In the genomic region with DNA sequence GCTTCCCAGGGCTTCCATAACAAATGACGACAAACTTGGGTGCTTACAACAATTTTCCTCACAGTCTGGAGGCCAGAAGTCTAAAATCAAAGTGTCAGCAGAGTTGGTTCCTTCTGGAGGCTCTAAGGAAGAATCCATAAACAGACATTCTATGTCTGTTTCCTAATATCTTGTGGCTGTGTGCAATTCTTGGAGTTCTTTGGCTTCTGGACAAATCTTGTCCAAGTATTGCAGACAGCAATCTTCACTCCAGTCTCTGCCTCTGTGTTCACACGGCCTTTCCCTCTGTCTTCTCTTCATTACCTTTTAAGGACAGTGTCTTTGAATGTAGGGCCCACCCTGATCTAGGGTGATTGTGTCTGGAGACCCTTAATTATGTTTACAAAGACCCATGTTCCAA, we compare ENCODE assay signal across 7 cellular contexts. TPM values are rescaled to one million over a fixed set of nuclear protein-coding genes. Genes with fewer than 3 reads are reported as not detected.
DNase-seq lines count a peak whose midpoint lies in the region; ATAC-seq, FAIRE-seq and TF ChIP-seq lines count a peak whose summit lies in the region.
"Not testable (repeated sequence)": the region's sequence is repeated elsewhere in the genome, so short reads cannot be mapped to it uniquely, and the experiment has no call there.

No MANE protein-coding gene starts in this region.

- not testable (repeated sequence) for TF ChIP-seq CTCF in fibroblast of lung (conservative IDR thresholded peaks at IDR 0.05 in 1 of 2, IDR thresholded peaks at IDR 0.05 in 1 of 2; ENCODE audit: low read depth in 1 of 2, low read length in 2 of 2); fibroblast of the aortic adventitia (IDR thresholded peaks at IDR 0.05; ENCODE audit: insufficient read depth, low read length); keratinocyte (optimal IDR thresholded peaks at IDR 0.05 in 1 of 3, IDR thresholded peaks at IDR 0.05 in 1 of 3, conservative IDR thresholded peaks at IDR 0.05 in 1 of 3; ENCODE audit: extremely low read depth in 1 of 3, insufficient read depth in 2 of 3, low read length in 3 of 3)

- H3K36me3 Mint-ChIP-seq in central memory CD8-positive, alpha-beta T cell (ENCODE audit: insufficient read depth), result not testable (repeated sequence)

- H3K4me2 ChIP-seq in fibroblast of lung (ENCODE audit: extremely low read depth, insufficient read depth, low read length); keratinocyte (ENCODE audit: control insufficient read depth, extremely low read depth, insufficient read depth, low read depth, low read length): not testable (repeated sequence)

- H3K4me3 ChIP-seq in fibroblast of lung (replicated peaks in 1 of 4; ENCODE audit: control extremely low read depth in 1 of 4, insufficient read depth in 1 of 4, low read depth in 3 of 4, low read length in 4 of 4); fibroblast of the aortic adventitia (ENCODE audit: low read depth, low read length); keratinocyte (ENCODE audit: control insufficient read depth in 2 of 3, extremely low read depth in 1 of 3, insufficient read depth in 2 of 3, low read depth in 1 of 3, low read length in 3 of 3): not testable (repeated sequence)

- H3K9me3 Mint-ChIP-seq in central memory CD8-positive, alpha-beta T cell, result not testable (repeated sequence)

- H4K20me1 ChIP-seq in fibroblast of lung (ENCODE audit: control insufficient read depth, extremely low read depth, insufficient read depth, low read length); keratinocyte (ENCODE audit: control insufficient read depth, extremely low read depth, insufficient read depth, low read length): not testable (repeated sequence)

- not testable (repeated sequence) for H3K79me2 ChIP-seq in fibroblast of lung (ENCODE audit: control insufficient read depth, insufficient read depth, low read length); keratinocyte (ENCODE audit: control insufficient read depth, insufficient read depth, low read length)

- peak; percentile 24 for DNase-seq in AG20443 (ENCODE audit: low spot score)
- not testable (repeated sequence) for DNase-seq in H54 (ENCODE audit: insufficient read length, low spot score); central memory CD8-positive, alpha-beta T cell (ENCODE audit: low spot score in 2 of 2); keratinocyte (ENCODE audit: low read depth, low spot score)
- peak; percentile 79 for DNase-seq in amniotic epithelial cell (ENCODE audit: low read depth)
- peak; percentile 1 to 39 for DNase-seq in fibroblast of lung (ENCODE audit: low read depth in 2 of 2)
- DNase-seq in fibroblast of the aortic adventitia (ENCODE audit: low read depth), result peak; percentile 2

- H3K9ac ChIP-seq in fibroblast of lung (ENCODE audit: insufficient read depth, low read length); keratinocyte (ENCODE audit: control insufficient read depth, extremely low read depth, insufficient read depth, low read length): not testable (repeated sequence)

- not testable (repeated sequence) for TF ChIP-seq POLR2A in H54 (IDR thresholded peaks at IDR 0.05; ENCODE audit: low read depth, low read length)

- H3K4me3 Mint-ChIP-seq in central memory CD8-positive, alpha-beta T cell, result not testable (repeated sequence)

- dilution Hi-C loops in keratinocyte (cut with MboI; ENCODE audit: extremely low pct_ligation_motif_present, low sequenced_read_pairs), result not testable (repeated sequence)

- H3K4me1 Mint-ChIP-seq in central memory CD8-positive, alpha-beta T cell, result not testable (repeated sequence)

- H3K27me3 Mint-ChIP-seq in central memory CD8-positive, alpha-beta T cell, result not testable (repeated sequence)

- not testable (repeated sequence) for H2AFZ ChIP-seq in fibroblast of lung (ENCODE audit: low read length); keratinocyte (ENCODE audit: control insufficient read depth, low read length)

- H3K27ac ChIP-seq in fibroblast of lung (ENCODE audit: insufficient read depth, low read length); keratinocyte (ENCODE audit: control insufficient read depth, insufficient read depth, low read length): not testable (repeated sequence)

- FAIRE-seq in H54 (lab: Jason Lieb, UNC), result peak; percentile 23
- FAIRE-seq in keratinocyte (lab: Jason Lieb, UNC), result peak; percentile 26

- H3K36me3 ChIP-seq in fibroblast of lung (ENCODE audit: control insufficient read depth, insufficient read depth, low read length); keratinocyte (ENCODE audit: control insufficient read depth in 2 of 2, extremely low read depth in 1 of 2, insufficient read depth in 2 of 2, low read length in 2 of 2): not testable (repeated sequence)

- H3K9me3 ChIP-seq in fibroblast of lung (ENCODE audit: control insufficient read depth, insufficient read depth, low read depth, low read length); keratinocyte (ENCODE audit: control insufficient read depth, low read depth, low read length): not testable (repeated sequence)

- not testable (repeated sequence) for H3K9me1 ChIP-seq in keratinocyte (ENCODE audit: control insufficient read depth, extremely low read depth, insufficient read depth, low read length)

- not testable (repeated sequence) for H3K27me3 ChIP-seq in fibroblast of lung (ENCODE audit: control insufficient read depth, insufficient read depth, low read length); keratinocyte (ENCODE audit: control insufficient read depth, extremely low read depth, insufficient read depth, low read length)

- H3K4me1 ChIP-seq in fibroblast of lung (ENCODE audit: control insufficient read depth, extremely low read depth, insufficient read depth, low read length); keratinocyte (ENCODE audit: control insufficient read depth, extremely low read depth, insufficient read depth, low read length): not testable (repeated sequence)

- not testable (repeated sequence) for ATAC-seq in central memory CD8-positive, alpha-beta T cell (replicated peaks; ENCODE audit: extremely low read depth, poor library complexity, severe bottlenecking)

- peak overlapping the region; percentile 38 for H3K27ac Mint-ChIP-seq in central memory CD8-positive, alpha-beta T cell (ENCODE audit: low read depth)

RNA-seq across cellular contexts. Expression of gene ALG10, which starts 5.4 kb away (rescaled TPM):
- total RNA-seq in fibroblast of lung (5.8 and 8.0 TPM in 2 replicates), fibroblast of the aortic adventitia (ENCODE audit: low replicate concordance) (2.0 and 16.8 TPM in 2 replicates)
- polyA plus RNA-seq in fibroblast of lung (4.3 and 5.7 TPM in 2 replicates), keratinocyte (7.5 to 10.6 TPM (median 7.6 TPM) in 3 replicates)
- polyA plus RNA-seq in fibroblast of lung (2012), result 2.3 and 3.2 TPM in 2 replicates
- polyA minus RNA-seq in fibroblast of lung (ENCODE audit: low replicate concordance) (7.6 and 36.8 TPM in 2 replicates), keratinocyte (25.2 to 31.1 TPM (median 29.0 TPM) in 3 replicates)
- 0.34 TPM for polyA plus RNA-seq in keratinocyte (2011; ENCODE audit: low read depth)
- polyA plus RNA-seq in keratinocyte (2011; cell fraction: cytosol; rRNA removed), result 2.0 and 4.1 TPM in 2 replicates
- polyA plus RNA-seq in keratinocyte (2011; cell fraction: nucleus; rRNA removed), result 8.3 and 10.6 TPM in 2 replicates
- polyA plus RNA-seq in keratinocyte (2012; ENCODE audit: low replicate concordance), result 3.1 and 5.7 TPM in 2 replicates
- 4.4 TPM for polyA minus RNA-seq in keratinocyte (2011; cell fraction: cytosol; rRNA and poly(A)+ RNA removed)
- polyA minus RNA-seq in keratinocyte (2011; cell fraction: nucleus; rRNA and poly(A)+ RNA removed), result 23.0 and 30.5 TPM in 2 replicates
